ENCODE assay signal across 9 cellular contexts in the genomic region with DNA sequence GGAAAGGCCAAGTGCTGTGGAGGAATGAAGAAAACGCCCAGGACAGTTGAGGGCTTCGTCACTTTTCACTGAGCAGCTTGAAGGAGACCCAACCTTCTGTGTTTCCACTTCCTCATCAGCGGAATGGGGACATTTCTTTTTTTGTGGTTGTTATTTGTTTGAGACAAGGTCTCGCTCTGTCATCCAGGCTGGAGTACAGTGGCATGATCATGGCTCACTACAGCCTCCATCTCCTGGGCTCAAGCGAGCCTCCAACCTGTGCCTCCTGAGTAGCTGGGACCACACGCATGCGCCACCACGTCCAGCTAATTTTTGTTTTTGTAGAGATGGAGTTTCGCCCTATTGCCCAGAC. TPM values are rescaled to one million over a fixed set of nuclear protein-coding genes. Genes with fewer than 3 reads are reported as not detected.
A peak's percentile ranks its signal among the peaks of the same experiment; 100 is the strongest.
DNase-seq lines count a peak whose midpoint lies in the region; ATAC-seq lines count a peak whose summit lies in the region.
"Had no signal": no experiment of that assay in that cellular context is flagged by ENCODE, and none has a peak within 500 bp of the region (broad histone marks: within the 10 kb centered on the region; RNA-seq: fewer than 3 reads in every experiment).

No MANE protein-coding gene starts in this region.

- H3K9me3 ChIP-seq in duodenal mucosa (ENCODE audit: control insufficient read depth in 1 of 2, low read length in 2 of 2) = no peaks in the 10 kb centered on the region

- peak overlapping the region; percentile 79 for H3K27ac Mint-ChIP-seq in activated CD4-positive, alpha-beta T cell treated with anti-CD3 and anti-CD28 coated beads for 36 hours
- H3K27ac Mint-ChIP-seq in stimulated activated memory B cell treated with anti-CD40 and anti-IgM and Interleukin-4, amounts not matched to agents 10 μg/mL and 1 μg/mL and 100 μg/mL, for 72 hours = peak overlapping the region; percentile 90

- H3K36me3 Mint-ChIP-seq in activated CD4-positive, alpha-beta T cell treated with anti-CD3 and anti-CD28 coated beads for 36 hours (ENCODE audit: low read depth) = no peaks in the 10 kb centered on the region
- H3K36me3 Mint-ChIP-seq in stimulated activated memory B cell treated with anti-CD40 and anti-IgM and Interleukin-4, amounts not matched to agents 10 μg/mL and 1 μg/mL and 100 μg/mL, for 72 hours = peaks cover 1% of the 10 kb centered on the region

- intact Hi-C loops in activated CD4-positive, alpha-beta T cell treated with anti-CD3 and anti-CD28 coated beads for 36 hours (cut with DNase I, micrococcal nuclease) = loop anchor here in 1 of 2 experiments (2.0 kb wide), 1 partner anchor 24 kb away; no protein-coding TSS in a partner anchor

- POLR2A ChIA-PET in activated CD4-positive, alpha-beta T cell treated with anti-CD3 and anti-CD28 coated beads for 36 hours (lab: Charles Lee) = interaction anchor here (0.6 to 1.5 kb wide), 4 partner anchors 12 to 195 kb away, joined by 3 to 5 read pairs (median 3); partner anchors contain the start of gene RNF19B

- no peak for DNase-seq in activated CD4-positive, alpha-beta T cell treated with anti-CD3 and anti-CD28 coated beads for 36 hours
- no peak for DNase-seq in activated CD4-positive, alpha-beta T cell treated with anti-CD3 and anti-CD28 coated beads for 1 hour
- DNase-seq in NOMO-1 treated with DMSO at 0.1 percent for 48 hours (lab: John Stamatoyannopoulos, UW; ENCODE audit: unreplicated experiment) (peak; percentile 61), NCI-H1436 (lab: John Stamatoyannopoulos, UW) (no peak)
- no peak for DNase-seq in activated CD4-positive, CD25-positive, alpha-beta regulatory T cell treated with anti-CD3 and anti-CD28 coated beads, Interleukin-2, amount 50 U/mL, for 72 hours
- DNase-seq: NCI-H510A treated with DMSO at 0.1 percent for 48 hours had no signal

- no peaks in the 10 kb centered on the region for H3K9me3 Mint-ChIP-seq in activated CD4-positive, alpha-beta T cell treated with anti-CD3 and anti-CD28 coated beads for 36 hours (ENCODE audit: low read depth)
- no peaks in the 10 kb centered on the region for H3K9me3 Mint-ChIP-seq in stimulated activated memory B cell treated with anti-CD40 and anti-IgM and Interleukin-4, amounts not matched to agents 10 μg/mL and 1 μg/mL and 100 μg/mL, for 72 hours

- H3K27me3 Mint-ChIP-seq in activated CD4-positive, alpha-beta T cell treated with anti-CD3 and anti-CD28 coated beads for 36 hours = no peaks in the 10 kb centered on the region
- H3K27me3 Mint-ChIP-seq in stimulated activated memory B cell treated with anti-CD40 and anti-IgM and Interleukin-4, amounts not matched to agents 10 μg/mL and 1 μg/mL and 100 μg/mL, for 72 hours = no peaks in the 10 kb centered on the region

- H3K4me1 ChIP-seq in duodenal mucosa (ENCODE audit: control insufficient read depth in 1 of 2, insufficient read depth in 2 of 2, low read length in 2 of 2) = peaks cover 38 to 46% of the 10 kb centered on the region in 2 donors

- no peaks in the 10 kb centered on the region for H3K27me3 ChIP-seq in duodenal mucosa (ENCODE audit: control insufficient read depth in 1 of 2, insufficient read depth in 2 of 2, low read length in 2 of 2)

- H3K4me3 ChIP-seq in duodenal mucosa (ENCODE audit: low read depth in 1 of 2, low read length in 2 of 2) = peak overlapping the region in 1 of 2 donors; percentile 7

- H3K27ac ChIP-seq in duodenal mucosa (ENCODE audit: low read depth, low read length) = peak overlapping the region; percentile 46

- CTCF ChIA-PET in activated CD4-positive, alpha-beta T cell treated with anti-CD3 and anti-CD28 coated beads for 36 hours (lab: Charles Lee) = interaction anchor here (0.8 to 1.7 kb wide), 3 partner anchors 12 to 46 kb away, joined by 3 to 6 read pairs (median 4); no protein-coding TSS in a partner anchor

- no peaks in the 10 kb centered on the region for H3K36me3 ChIP-seq in duodenal mucosa (ENCODE audit: control insufficient read depth in 1 of 2, insufficient read depth in 2 of 2, low read length in 2 of 2)

- ATAC-seq in activated CD4-positive, alpha-beta T cell treated with anti-CD3 and anti-CD28 coated beads for 36 hours = no peak
- ATAC-seq in stimulated activated memory B cell treated with anti-CD40 and anti-IgM and Interleukin-4, amounts not matched to agents 10 μg/mL and 1 μg/mL and 100 μg/mL, for 72 hours = peak; percentile 63
- ATAC-seq in HG03457 (IDR thresholded peaks at IDR 0.05; ENCODE audit: unreplicated experiment) = no peak

- peaks cover 48% of the 10 kb centered on the region for H3K4me1 Mint-ChIP-seq in activated CD4-positive, alpha-beta T cell treated with anti-CD3 and anti-CD28 coated beads for 36 hours
- H3K4me1 Mint-ChIP-seq in stimulated activated memory B cell treated with anti-CD40 and anti-IgM and Interleukin-4, amounts not matched to agents 10 μg/mL and 1 μg/mL and 100 μg/mL, for 72 hours = peaks cover 72% of the 10 kb centered on the region

- peak overlapping the region in 1 of 2 donors; percentile 28 for H3K9ac ChIP-seq in duodenal mucosa (ENCODE audit: low read depth in 1 of 2, low read length in 2 of 2)

- H3K4me3 Mint-ChIP-seq in activated CD4-positive, alpha-beta T cell treated with anti-CD3 and anti-CD28 coated beads for 36 hours = no peak overlapping the region
- H3K4me3 Mint-ChIP-seq in stimulated activated memory B cell treated with anti-CD40 and anti-IgM and Interleukin-4, amounts not matched to agents 10 μg/mL and 1 μg/mL and 100 μg/mL, for 72 hours = peak overlapping the region; percentile 40

RNA-seq across cellular contexts. Expression of gene RNF19B, which starts 28.6 kb away (rescaled TPM):
- total RNA-seq in activated CD4-positive, alpha-beta T cell treated with anti-CD3 and anti-CD28 coated beads for 36 hours = 10 to 100 TPM; 22.5 to 23.9 TPM

RNA-seq across cellular contexts. Expression of gene AK2, which starts 43.5 kb away (rescaled TPM):
- total RNA-seq in activated CD4-positive, alpha-beta T cell treated with anti-CD3 and anti-CD28 coated beads for 36 hours = 100 to 1,000 TPM; 386 to 464 TPM
